In the genomic region with DNA sequence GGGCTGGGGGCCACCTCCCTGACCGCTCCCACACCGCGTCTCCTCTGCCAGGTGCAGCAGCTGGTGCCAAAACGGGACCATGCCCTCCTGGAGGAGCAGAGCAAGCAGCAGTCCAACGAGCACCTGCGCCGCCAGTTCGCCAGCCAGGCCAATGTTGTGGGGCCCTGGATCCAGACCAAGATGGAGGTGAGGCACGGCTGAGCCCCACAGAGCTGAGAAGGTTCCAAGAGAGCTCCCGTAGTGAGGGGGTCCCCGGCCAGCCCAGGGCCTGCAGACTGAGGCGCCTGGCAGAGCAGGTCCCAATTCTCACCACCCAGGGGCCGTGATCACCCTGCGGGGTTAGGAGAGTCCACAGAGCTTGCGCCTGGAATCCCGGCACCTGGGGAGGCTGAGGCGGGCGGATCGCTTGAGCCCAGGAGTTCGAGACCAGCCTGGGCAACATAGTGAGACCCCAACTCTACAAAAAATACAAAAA, we compare ENCODE assay signal across 22 cellular contexts. TPM values are rescaled to one million over a fixed set of nuclear protein-coding genes. Genes with fewer than 3 reads are reported as not detected.
A peak's percentile ranks its signal among the peaks of the same experiment; 100 is the strongest.
DNase-seq lines count a peak whose midpoint lies in the region; ATAC-seq and TF ChIP-seq lines count a peak whose summit lies in the region.
"Had no signal": no experiment of that assay in that cellular context is flagged by ENCODE, and none has a peak within 500 bp of the region (broad histone marks: within the 10 kb centered on the region; RNA-seq: fewer than 3 reads in every experiment).

No MANE protein-coding gene starts in this region.

- H3K36me3 Mint-ChIP-seq in activated T-helper 17 cell treated with anti-CD3 and anti-CD28 coated beads, Interleukin-2, amount 50 U/mL, for 72 hours (ENCODE audit: low read depth), result peaks cover 69% of the 10 kb centered on the region

- TF ChIP-seq CTCF in tibial artery (IDR thresholded peaks at IDR 0.05), result no peak

- peaks cover 26% of the 10 kb centered on the region for H3K4me1 ChIP-seq in right cardiac atrium (ENCODE audit: control insufficient read depth, insufficient read depth, low read length)
- H3K4me1 ChIP-seq in tibial artery, result peaks cover 10 to 80% (median 51%) of the 10 kb centered on the region in 4 donors

- WGBS in right cardiac atrium, result 95% methylated on average over 20 of the region's 20 CpGs

- no peaks in the 10 kb centered on the region for H3K9me3 Mint-ChIP-seq in activated T-helper 17 cell treated with anti-CD3 and anti-CD28 coated beads, Interleukin-2, amount 50 U/mL, for 72 hours

- peaks cover 89 to 98% (median 95%) of the 10 kb centered on the region in 3 donors for H3K36me3 ChIP-seq in tibial artery

- H3K27ac ChIP-seq in right cardiac atrium (ENCODE audit: low read length), result no peak overlapping the region
- H3K27ac ChIP-seq in layer of hippocampus (ENCODE audit: low read depth, low read length), result peak overlapping the region; percentile 22
- peak overlapping the region; percentile 72 to 91 for H3K27ac ChIP-seq in tibial artery
- H3K27ac ChIP-seq: BLaER1 treated with 17β-estradiol and CSF1 and Interleukin-3, amounts not matched to agents 10 nM and 100 nM; SJCRH30 had no signal

- DNase-seq in right cardiac atrium (peak in 2 of 3 donors; percentile 55 to 66), Right ventricle myocardium inferior (ENCODE audit: missing footprints) (no peak), tibial artery (no peak)
- DNase-seq: DMS 273 treated with DMSO at 0.1 percent for 48 hours, DND-41, NCI-H1417 treated with DMSO at 0.1 percent for 48 hours, NCI-H1930, NCI-H226, NCI-H524, NCI-H82, RPMI8226, SJCRH30 had no signal

- intact Hi-C loops in right cardiac atrium (cut with DNase I) (loop anchor here in 1 of 4 donors (5.0 kb wide), 1 partner anchor 67 kb away; no protein-coding TSS in a partner anchor), Right ventricle myocardium inferior (cut with DNase I) (no loop called here), tibial artery (cut with DNase I; ENCODE audit: low total_unique reads) (no loop called here)

- peaks cover under 1% of the 10 kb centered on the region for H3K4me1 Mint-ChIP-seq in activated T-helper 17 cell treated with anti-CD3 and anti-CD28 coated beads, Interleukin-2, amount 50 U/mL, for 72 hours

- peak overlapping the region; percentile 25 for H3K27ac Mint-ChIP-seq in activated T-helper 17 cell treated with anti-CD3 and anti-CD28 coated beads, Interleukin-2, amount 50 U/mL, for 72 hours

- no peak overlapping the region for H3K4me3 Mint-ChIP-seq in activated T-helper 17 cell treated with anti-CD3 and anti-CD28 coated beads, Interleukin-2, amount 50 U/mL, for 72 hours

- ATAC-seq in right cardiac atrium, result no peak
- no peak for ATAC-seq in Right ventricle myocardium inferior
- no peak for ATAC-seq in activated T-helper 17 cell treated with anti-CD3 and anti-CD28 coated beads, Interleukin-2, amount 50 U/mL, for 72 hours (replicated peaks)
- ATAC-seq in GM19023 (IDR thresholded peaks at IDR 0.05; ENCODE audit: unreplicated experiment), result no peak
- no peak for ATAC-seq in HG02870 (IDR thresholded peaks at IDR 0.05; ENCODE audit: unreplicated experiment)
- no peak for ATAC-seq in GM19035 (IDR thresholded peaks at IDR 0.05; ENCODE audit: unreplicated experiment)

- no peaks in the 10 kb centered on the region for H3K27me3 Mint-ChIP-seq in activated T-helper 17 cell treated with anti-CD3 and anti-CD28 coated beads, Interleukin-2, amount 50 U/mL, for 72 hours

- no peak overlapping the region for H3K4me3 ChIP-seq in right cardiac atrium (ENCODE audit: low read length)
- H3K4me3 ChIP-seq in tibial artery, result no peak overlapping the region
- H3K4me3 ChIP-seq: BLaER1 treated with 17β-estradiol and CSF1 and Interleukin-3, amounts not matched to agents 10 nM and 100 nM; SJCRH30 had no signal

- H3K27me3 ChIP-seq in right cardiac atrium (ENCODE audit: control insufficient read depth, insufficient read depth) (no peaks in the 10 kb centered on the region), layer of hippocampus (ENCODE audit: control insufficient read depth, insufficient read depth, low read length) (no peaks in the 10 kb centered on the region), tibial artery (no peaks in the 10 kb centered on the region)
- H3K27me3 ChIP-seq: BLaER1 treated with 17β-estradiol and CSF1 and Interleukin-3, amounts not matched to agents 10 nM and 100 nM; SJCRH30 had no signal

- H3K9me3 ChIP-seq in right cardiac atrium (ENCODE audit: control insufficient read depth, low read length), result no peaks in the 10 kb centered on the region
- H3K9me3 ChIP-seq in tibial artery, result no peaks in the 10 kb centered on the region
- H3K9me3 ChIP-seq: BLaER1 treated with 17β-estradiol and CSF1 and Interleukin-3, amounts not matched to agents 10 nM and 100 nM; SJCRH30 had no signal

RNA-seq across cellular contexts. Expression of a gene that starts 19.9 kb away (rescaled TPM):
- total RNA-seq in right cardiac atrium, result under 1 TPM; 0.22 to 0.85 (median 0.54) TPM
- 0.91 TPM for polyA plus RNA-seq in right cardiac atrium
- total RNA-seq in Right ventricle myocardium inferior, result not detected
- total RNA-seq in activated T-helper 17 cell treated with anti-CD3 and anti-CD28 coated beads, Interleukin-2, amount 50 U/mL, for 72 hours, result 10 to 100 TPM in 1 of 2 donors, 1 to 10 TPM in 1; 3.8 to 75.3 TPM
- total RNA-seq: H4, SJCRH30 had no signal

RNA-seq across cellular contexts. Expression of a gene that starts 48.9 kb away (rescaled TPM):
- total RNA-seq in right cardiac atrium (1 to 10 TPM in 1 of 4 donors, under 1 TPM in 1, not detected in 2; 0.79 to 1.1 TPM), Right ventricle myocardium inferior (not detected)
- not detected for polyA plus RNA-seq in right cardiac atrium
- not detected for total RNA-seq in activated T-helper 17 cell treated with anti-CD3 and anti-CD28 coated beads, Interleukin-2, amount 50 U/mL, for 72 hours
- total RNA-seq: A673, G401, H4, M059J had no signal

Comparison
In these comparisons a context has a peak if more than half of its experiments do, and no peak if none do; other contexts are left out.
1. DNase-seq: peak in right cardiac atrium (2 of 3); none in Right ventricle myocardium inferior (single experiment) and tibial artery (0 of 2).